Comparison of ENCODE assay signal across 8 cellular contexts in genomic region chr6:26538936-26539615, GRCh38. TPM values are rescaled to one million over a fixed set of nuclear protein-coding genes. Genes with fewer than 3 reads are reported as not detected.
DNase-seq lines count a peak whose midpoint lies in the region; ATAC-seq and TF ChIP-seq lines count a peak whose summit lies in the region.

No MANE protein-coding gene starts in this region.

- H3K4me3 ChIP-seq in DOHH2 (ENCODE audit: low read length) (peak overlapping the region; percentile 83), PC-3 (ENCODE audit: low read length) (peak overlapping the region; percentile 98), epithelial cell of esophagus (ENCODE audit: low read length) (peak overlapping the region; percentile 63), ovary (peak overlapping the region; percentile 86)

- TF ChIP-seq POLR2A in ovary (IDR thresholded peaks at IDR 0.05), result no peak

- H3K9ac ChIP-seq in PC-3 (ENCODE audit: low read length), result peak overlapping the region; percentile 91

- no peak for TF ChIP-seq CTCF in DOHH2 (IDR thresholded peaks at IDR 0.05; ENCODE audit: low read depth, low read length, poor library complexity, severe bottlenecking)
- no peak for TF ChIP-seq CTCF in PC-3 (conservative IDR thresholded peaks at IDR 0.05; ENCODE audit: low read depth, low read length)
- no peak for TF ChIP-seq CTCF in epithelial cell of esophagus (IDR thresholded peaks at IDR 0.05; ENCODE audit: insufficient read depth, low read depth, low read length, missing control alignments)
- TF ChIP-seq CTCF in ovary (IDR thresholded peaks at IDR 0.05), result no peak

- peak overlapping the region; percentile 95 for H3K4me2 ChIP-seq in DOHH2 (ENCODE audit: low read length)
- peak overlapping the region; percentile 95 for H3K4me2 ChIP-seq in PC-3 (ENCODE audit: low read length)

- H3K27ac ChIP-seq in DOHH2 (ENCODE audit: low read depth, low read length) (peak overlapping the region; percentile 85), PC-3 (ENCODE audit: low read length) (peak overlapping the region; percentile 86), ovary (peak overlapping the region; percentile 83 to 92)

- H3K79me2 ChIP-seq in DOHH2 (ENCODE audit: control insufficient read depth, low read length) (peaks cover 54% of the 10 kb centered on the region), PC-3 (ENCODE audit: low read length) (peaks cover 34% of the 10 kb centered on the region)

- H3F3A ChIP-seq in DOHH2 (ENCODE audit: control insufficient read depth, insufficient read depth) (peaks cover 24% of the 10 kb centered on the region), PC-3 (ENCODE audit: low read length, unreplicated experiment) (peaks cover 4% of the 10 kb centered on the region)

- POLR2A ChIA-PET in PC-3 (lab: Charles Lee; ENCODE audit: unreplicated experiment), result interaction anchor here (0.6 to 0.7 kb wide), 2 partner anchors 14 to 516 kb away, joined by 4 to 8 read pairs; no protein-coding TSS in a partner anchor

- H3K9me3 ChIP-seq in DOHH2 (ENCODE audit: control insufficient read depth, insufficient read depth, low read length) (no peaks in the 10 kb centered on the region), PC-3 (ENCODE audit: low read length) (no peaks in the 10 kb centered on the region), ovary (no peaks in the 10 kb centered on the region)

- peak overlapping the region; percentile 93 for H2AFZ ChIP-seq in PC-3 (ENCODE audit: low read length)

- H3K27me3 ChIP-seq in DOHH2 (ENCODE audit: control insufficient read depth, low read length), result no peaks in the 10 kb centered on the region
- H3K27me3 ChIP-seq in PC-3 (ENCODE audit: low read length), result no peaks in the 10 kb centered on the region
- no peaks in the 10 kb centered on the region for H3K27me3 ChIP-seq in ovary

- no peaks in the 10 kb centered on the region for H3K9me2 ChIP-seq in DOHH2 (replicated peaks; ENCODE audit: control insufficient read depth, low read length)
- no peaks in the 10 kb centered on the region for H3K9me2 ChIP-seq in PC-3 (replicated peaks; ENCODE audit: low read length)

- H4K20me1 ChIP-seq in DOHH2 (ENCODE audit: control insufficient read depth, insufficient read depth, low read depth, low read length), result no peaks in the 10 kb centered on the region
- H4K20me1 ChIP-seq in PC-3 (ENCODE audit: low read length), result no peaks in the 10 kb centered on the region

- no peak for TF ChIP-seq EP300 in ovary (IDR thresholded peaks at IDR 0.05)

- ATAC-seq in PC-3 (no peak), GM18502 (IDR thresholded peaks at IDR 0.05; ENCODE audit: poor library complexity, unreplicated experiment) (no peak)

- BruUV-seq in PC-3 (replicated peaks; lab: Mats Ljungman, UMichigan), result no TSS peak

- 60 to 63% (median 62%) methylated on average over 16 of the region's 16 CpGs for WGBS in ovary, 3 donors

- H3K4me1 ChIP-seq in DOHH2 (ENCODE audit: control insufficient read depth, low read length) (peaks cover 52% of the 10 kb centered on the region), PC-3 (ENCODE audit: insufficient read depth, low read length) (peaks cover 18% of the 10 kb centered on the region), ovary (ENCODE audit: insufficient read depth) (peaks cover 4% of the 10 kb centered on the region)

- peaks cover 40% of the 10 kb centered on the region for H3K36me3 ChIP-seq in DOHH2 (ENCODE audit: control insufficient read depth, low read length)
- H3K36me3 ChIP-seq in PC-3 (ENCODE audit: low read depth, low read length), result 0 out of 2 replicates have a peak, but pooled peaks cover 7% of the 10 kb centered on the region
- no peaks in the 10 kb centered on the region for H3K36me3 ChIP-seq in ovary

- CTCF ChIA-PET in PC-3 (lab: Charles Lee), result interaction anchor here (0.6 kb wide), 1 partner anchor 37 kb away, joined by 3 read pairs; no protein-coding TSS in a partner anchor

- intact Hi-C loops in PC-3 (cut with micrococcal nuclease) (loop anchor here (1.0 to 5.0 kb wide), 2 partner anchors 14 to 322 kb away; a partner anchor contains a TSS), ovary (cut with DNase I) (no loop called here)

- no peak for DNase-seq in PC-3
- peak; percentile 35 for DNase-seq in epithelial cell of esophagus (ENCODE audit: low read depth)
- no peak for DNase-seq in ovary
- no peak for DNase-seq in SHP77 (lab: John Stamatoyannopoulos, UW)
- DNase-seq in NCI-H526 treated with DMSO at 0.1 percent for 48 hours (lab: John Stamatoyannopoulos, UW), result no peak
- DNase-seq in NCI-H2107 treated with DMSO at 0.1 percent for 48 hours (lab: John Stamatoyannopoulos, UW; ENCODE audit: unreplicated experiment), result no peak

RNA-seq across cellular contexts. Expression of gene HMGN4, which starts 0.9 kb away (rescaled TPM):
- total RNA-seq in PC-3 (2014; rRNA removed) (54.8 and 57.5 TPM in 2 replicates), ovary (10 to 100 TPM; 48.6 to 78.9 (median 58.4) TPM)
- 10 to 100 TPM; 53.5 to 69.7 TPM for polyA plus RNA-seq in ovary

RNA-seq across cellular contexts. Expression of gene BTN1A1, which starts 39.0 kb away (rescaled TPM):
- not detected in 2 replicates for total RNA-seq in PC-3 (2014; rRNA removed)
- total RNA-seq in ovary, result not detected
- under 1 TPM; 0.02 to 0.05 TPM for polyA plus RNA-seq in ovary

RNA-seq across cellular contexts. Expression of gene ABT1, which starts 57.7 kb away (rescaled TPM):
- total RNA-seq in PC-3 (2014; rRNA removed) (26.9 and 33.7 TPM in 2 replicates), ovary (10 to 100 TPM; 10.9 to 17.5 (median 15.5) TPM)
- polyA plus RNA-seq in ovary, result 10 to 100 TPM in 1 of 2 donors, 1 to 10 TPM in 1; 8.5 to 18.2 TPM
